In the genomic region with DNA sequence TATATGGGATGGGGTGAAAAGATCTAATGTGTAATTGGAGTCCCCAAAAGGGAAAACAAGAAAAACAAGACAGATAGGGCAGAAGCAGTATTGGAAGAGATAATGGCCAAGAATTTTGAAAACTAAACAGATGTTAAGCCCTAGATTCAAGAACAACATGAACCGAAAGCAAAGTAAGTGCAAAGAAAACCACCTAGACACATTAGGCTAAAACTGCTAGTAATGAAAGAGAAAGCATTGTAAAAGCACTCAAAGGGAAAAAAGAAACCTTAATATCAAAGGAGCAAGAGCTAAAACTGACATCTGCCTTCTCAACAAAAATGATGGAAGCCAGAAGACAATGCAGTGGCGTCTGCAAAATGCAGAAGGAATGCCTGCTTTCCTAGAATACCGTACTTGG, we compare ENCODE assay signal across 8 cellular contexts.
DNase-seq lines count a peak whose midpoint lies in the region; ATAC-seq and TF ChIP-seq lines count a peak whose summit lies in the region.
"Not testable (repeated sequence)": the region's sequence is repeated elsewhere in the genome, so short reads cannot be mapped to it uniquely, and the experiment has no call there.

No MANE protein-coding gene starts in this region.

- TF ChIP-seq CTCF in smooth muscle cell (IDR thresholded peaks at IDR 0.05; ENCODE audit: borderline replicate concordance, insufficient read depth, poor library complexity, severe bottlenecking): not testable (repeated sequence)

- H3K36me3 ChIP-seq in smooth muscle cell (ENCODE audit: low read depth): not testable (repeated sequence)

- not testable (repeated sequence) for H3K9ac ChIP-seq in smooth muscle cell (ENCODE audit: low read depth)

- H3K9me3 Mint-ChIP-seq in activated T-helper 17 cell treated with anti-CD3 and anti-CD28 coated beads, Interleukin-2, amount 50 U/mL, for 72 hours: not testable (repeated sequence)

- H3K4me3 Mint-ChIP-seq in activated T-helper 17 cell treated with anti-CD3 and anti-CD28 coated beads, Interleukin-2, amount 50 U/mL, for 72 hours: not testable (repeated sequence)

- not testable (repeated sequence) for H3K4me1 Mint-ChIP-seq in activated T-helper 17 cell treated with anti-CD3 and anti-CD28 coated beads, Interleukin-2, amount 50 U/mL, for 72 hours

- H3K36me3 Mint-ChIP-seq in activated T-helper 17 cell treated with anti-CD3 and anti-CD28 coated beads, Interleukin-2, amount 50 U/mL, for 72 hours (ENCODE audit: low read depth): not testable (repeated sequence)

- WGBS in smooth muscle cell (ENCODE audit: low lambda C conversion rate): 40% methylated on average over 1 of the region's 3 CpGs

- not testable (repeated sequence) for H3K4me3 ChIP-seq in smooth muscle cell

- not testable (repeated sequence) for H3K27ac Mint-ChIP-seq in activated T-helper 17 cell treated with anti-CD3 and anti-CD28 coated beads, Interleukin-2, amount 50 U/mL, for 72 hours

- H3K9me3 ChIP-seq in smooth muscle cell (replicated peaks; ENCODE audit: low read depth): not testable (repeated sequence)

- not testable (repeated sequence) for H3K27me3 Mint-ChIP-seq in activated T-helper 17 cell treated with anti-CD3 and anti-CD28 coated beads, Interleukin-2, amount 50 U/mL, for 72 hours

- H3K4me2 ChIP-seq in smooth muscle cell: peak overlapping the region; percentile 31

- not testable (repeated sequence) for H3K27ac ChIP-seq in smooth muscle cell (ENCODE audit: low read depth)

- ATAC-seq in GM18498 (IDR thresholded peaks at IDR 0.05; ENCODE audit: unreplicated experiment) (peak; percentile 84), GM18868 (IDR thresholded peaks at IDR 0.05; ENCODE audit: unreplicated experiment) (peak; percentile 65), GM19324 (IDR thresholded peaks at IDR 0.05; ENCODE audit: low FRiP score, unreplicated experiment) (peak; percentile 42), GM21723 (IDR thresholded peaks at IDR 0.05; ENCODE audit: unreplicated experiment) (peak; percentile 71), HG02852 (IDR thresholded peaks at IDR 0.05; ENCODE audit: unreplicated experiment) (peak; percentile 70), HG03460 (IDR thresholded peaks at IDR 0.05; ENCODE audit: unreplicated experiment) (peak; percentile 56)
- ATAC-seq in activated T-helper 17 cell treated with anti-CD3 and anti-CD28 coated beads, Interleukin-2, amount 50 U/mL, for 72 hours (replicated peaks): peak; percentile 40

- H3K79me2 ChIP-seq in smooth muscle cell (ENCODE audit: low read depth): not testable (repeated sequence)

- DNase-seq in smooth muscle cell (lab: John Stamatoyannopoulos, UW; ENCODE audit: unreplicated experiment): not testable (repeated sequence)

- not testable (repeated sequence) for H3K4me1 ChIP-seq in smooth muscle cell (ENCODE audit: low read depth)

- not testable (repeated sequence) for H3F3A ChIP-seq in smooth muscle cell (ENCODE audit: low read depth)

- H2AFZ ChIP-seq in smooth muscle cell (ENCODE audit: low read depth): not testable (repeated sequence)

- H3K27me3 ChIP-seq in smooth muscle cell (ENCODE audit: low read depth): not testable (repeated sequence)

- not testable (repeated sequence) for H4K20me1 ChIP-seq in smooth muscle cell (ENCODE audit: low read depth)
